Comparison of ENCODE assay signal across 1 cellular context in genomic region chr6:27902335-27903314, GRCh38.
TF ChIP-seq lines count a peak whose summit lies in the region.

No MANE protein-coding gene starts in this region.

TF ChIP-seq in GM12878, 131 proteins besides CTCF, POLR2A, EP300 and RAD21 (continued from another document):
- TF ChIP-seq E2F8 (IDR thresholded peaks at IDR 0.05; ENCODE audit: low read depth, partially characterized antibody) (peak; percentile 46), CBFB (IDR thresholded peaks at IDR 0.05; ENCODE audit: low read depth) (peak; percentile 65), ZNF622 (IDR thresholded peaks at IDR 0.05) (no peak), SMARCA5 (IDR thresholded peaks at IDR 0.05) (peak; percentile 95), LARP7 (IDR thresholded peaks at IDR 0.05) (peak; percentile 70; the same call in 1 of the 2 replicates), IRF4 (IDR thresholded peaks at IDR 0.05; ENCODE audit: low read depth, low read length) (no peak), ZNF687 (IDR thresholded peaks at IDR 0.05) (0 out of 2 replicates have a peak, but pooled peaks have one; percentile 35), ATF7 (IDR thresholded peaks at IDR 0.05; ENCODE audit: low read depth) (peak; percentile 95), HDGF (IDR thresholded peaks at IDR 0.05) (no peak), TCF12 (IDR thresholded peaks at IDR 0.05; ENCODE audit: low read depth, low read length) (no peak), TBL1XR1 (IDR thresholded peaks at IDR 0.05; ENCODE audit: low read depth, low read length) (peak; percentile 70), DPF2 (IDR thresholded peaks at IDR 0.05) (peak; percentile 58), BRCA1 (IDR thresholded peaks at IDR 0.05; ENCODE audit: low read depth, low read length) (no peak), STAT1 (conservative IDR thresholded peaks at IDR 0.05) (0 out of 2 replicates have a peak, but pooled peaks have one; percentile 23), TCF7 (IDR thresholded peaks at IDR 0.05; ENCODE audit: borderline replicate concordance) (peak; percentile 58; the same call in 1 of the 2 replicates), RELB (IDR thresholded peaks at IDR 0.05; ENCODE audit: low read depth) (peak; percentile 53; the same call in 1 of the 2 replicates), BMI1 (IDR thresholded peaks at IDR 0.05; ENCODE audit: borderline replicate concordance) (no peak), IRF5 (IDR thresholded peaks at IDR 0.05; ENCODE audit: borderline replicate concordance) (no peak), SREBF1 (IDR thresholded peaks at IDR 0.05; ENCODE audit: low read length) (no peak), NFIC (IDR thresholded peaks at IDR 0.05; ENCODE audit: low read depth, low read length) (peak; percentile 68; the same call in 1 of the 2 replicates), CEBPB (IDR thresholded peaks at IDR 0.05; ENCODE audit: borderline replicate concordance in 1 of 2, low read depth in 2 of 2, low read length in 2 of 2) (no peak), NBN (IDR thresholded peaks at IDR 0.05) (peak; percentile 77), FOXM1 (IDR thresholded peaks at IDR 0.05; ENCODE audit: low read depth, low read length) (peak; percentile 32; the same call in 1 of the 2 replicates), SRF (IDR thresholded peaks at IDR 0.05; ENCODE audit: low read depth in 2 of 2, low read length in 2 of 2) (no peak), CBX5 (IDR thresholded peaks at IDR 0.05; ENCODE audit: low read depth) (no peak), ZBTB33 (IDR thresholded peaks at IDR 0.05) (no peak), SIN3A (IDR thresholded peaks at IDR 0.05; ENCODE audit: low read depth, low read length) (no peak)
